20 cellular contexts compared by ENCODE assay signal in genomic region chr3:147903037-147903436, GRCh38.
DNase-seq lines count a peak whose midpoint lies in the region; ATAC-seq and TF ChIP-seq lines count a peak whose summit lies in the region.
"Had no signal": no experiment of that assay in that cellular context is flagged by ENCODE, and none has a peak within 500 bp of the region (broad histone marks: within the 10 kb centered on the region; RNA-seq: fewer than 3 reads in every experiment).

No MANE protein-coding gene starts in this region.

- H3K36me3 ChIP-seq in cardiac muscle cell (no peaks in the 10 kb centered on the region), heart left ventricle (no peaks in the 10 kb centered on the region), iPS DF 6.9 (ENCODE audit: control insufficient read depth, insufficient read depth, low read length) (no peaks in the 10 kb centered on the region)

- H3K4me1 ChIP-seq in cardiac muscle cell (ENCODE audit: low read depth) (no peaks in the 10 kb centered on the region), heart left ventricle (no peaks in the 10 kb centered on the region), iPS DF 6.9 (ENCODE audit: control insufficient read depth, insufficient read depth, low read length) (peaks cover 2% of the 10 kb centered on the region; the same call in 1 of the 2 replicates)

- peaks cover 0 to 3% of the 10 kb centered on the region in 2 donors for H3K9me3 Mint-ChIP-seq in activated naive CD4-positive, alpha-beta T cell treated with anti-CD3 and anti-CD28 coated beads, Interleukin-2, amount 50 U/mL, for 72 hours

- H3K4me3 ChIP-seq in cardiac muscle cell (no peak overlapping the region), heart left ventricle (no peak overlapping the region), choroid plexus epithelial cell (ENCODE audit: low read depth, low read length) (no peak overlapping the region), iPS DF 6.9 (ENCODE audit: low read length) (no peak overlapping the region)

- intact Hi-C loops in heart left ventricle (cut with DNase I): no loop called here

- 35 to 53% (median 43%) methylated on average over 4 of the region's 4 CpGs for WGBS in heart left ventricle, 4 donors
- no CpG with 5 or more reads among the region's 4 CpGs for WGBS in iPS DF 6.9 (ENCODE audit: insufficient coverage, insufficient read length)

- H3K9me3 ChIP-seq in cardiac muscle cell (ENCODE audit: low read depth) (no peaks in the 10 kb centered on the region), heart left ventricle (peaks cover 0 to 7% (median 0%) of the 10 kb centered on the region in 12 donors), iPS DF 6.9 (ENCODE audit: control insufficient read depth, insufficient read depth, low read length) (no peaks in the 10 kb centered on the region; the same call in 1 of the 2 replicates)

- no peak overlapping the region for H3K27ac Mint-ChIP-seq in activated naive CD4-positive, alpha-beta T cell treated with anti-CD3 and anti-CD28 coated beads, Interleukin-2, amount 50 U/mL, for 72 hours
- H3K27ac Mint-ChIP-seq: CD4-positive, alpha-beta T cell had no signal

- DNase-seq in cardiac muscle cell (ENCODE audit: low read depth in 1 of 2, low spot score in 1 of 2) (peak in 1 of 2 donors; percentile 30), heart left ventricle (no peak), choroid plexus epithelial cell (ENCODE audit: low read depth) (no peak), iPS DF 6.9 (ENCODE audit: low read depth, low spot score) (peak; percentile 11), retina (peak; percentile 9), RKO (ENCODE audit: low spot score) (no peak)
- no peak for DNase-seq in activated naive CD4-positive, alpha-beta T cell treated with anti-CD3 and anti-CD28 coated beads, Interleukin-2, amount 50 U/mL, for 72 hours (ENCODE audit: low spot score in 2 of 2)
- DNase-seq: Caco-2; CD4-positive, alpha-beta T cell; DMS153; GF-D8; KBM-7; MV-4-11; NCI-H187 treated with DMSO at 0.1 percent for 48 hours; NCI-H2227 treated with DMSO at 0.1 percent for 48 hours; NCI-H524 treated with DMSO at 0.1 percent for 48 hours; NK-92 treated with Interleukin-12 subunit alpha and Interleukin-12 subunit beta, amount 100 ng/mL, for 24 hours; Right ventricle myocardium superior had no signal

- H3K27ac ChIP-seq in cardiac muscle cell (peak overlapping the region; percentile 50), heart left ventricle (no peak overlapping the region), iPS DF 6.9 (ENCODE audit: low read length) (no peak overlapping the region)

- TF ChIP-seq POLR2A in heart left ventricle (IDR thresholded peaks at IDR 0.05): no peak

- ATAC-seq in heart left ventricle (no peak), HG02623 (IDR thresholded peaks at IDR 0.05; ENCODE audit: unreplicated experiment) (no peak)
- ATAC-seq in activated naive CD4-positive, alpha-beta T cell treated with anti-CD3 and anti-CD28 coated beads, Interleukin-2, amount 50 U/mL, for 72 hours: no peak
- ATAC-seq: HCT116 had no signal

- TF ChIP-seq CTCF in cardiac muscle cell (IDR thresholded peaks at IDR 0.05; ENCODE audit: low read depth, low read length): no peak
- TF ChIP-seq CTCF in heart left ventricle (IDR thresholded peaks at IDR 0.05): no peak
- TF ChIP-seq CTCF in choroid plexus epithelial cell (conservative IDR thresholded peaks at IDR 0.05; ENCODE audit: low read depth, low read length): peak; percentile 26

- H3K27me3 ChIP-seq in cardiac muscle cell (no peaks in the 10 kb centered on the region), heart left ventricle (no peaks in the 10 kb centered on the region), iPS DF 6.9 (ENCODE audit: control insufficient read depth, insufficient read depth, low read length) (no peaks in the 10 kb centered on the region)

- no peaks in the 10 kb centered on the region for H3K36me3 Mint-ChIP-seq in activated naive CD4-positive, alpha-beta T cell treated with anti-CD3 and anti-CD28 coated beads, Interleukin-2, amount 50 U/mL, for 72 hours

Comparison
In these comparisons a context has a peak if more than half of its experiments do, and no peak if none do; other contexts are left out.
1. DNase-seq: peak in iPS DF 6.9 (single experiment) and retina (single experiment); none in heart left ventricle (0 of 5), choroid plexus epithelial cell (single experiment), RKO (single experiment) and activated naive CD4-positive, alpha-beta T cell treated with anti-CD3 and anti-CD28 coated beads, Interleukin-2, amount 50 U/mL, for 72 hours (0 of 2).